ENCODE assay signal across 16 cellular contexts in the genomic region with DNA sequence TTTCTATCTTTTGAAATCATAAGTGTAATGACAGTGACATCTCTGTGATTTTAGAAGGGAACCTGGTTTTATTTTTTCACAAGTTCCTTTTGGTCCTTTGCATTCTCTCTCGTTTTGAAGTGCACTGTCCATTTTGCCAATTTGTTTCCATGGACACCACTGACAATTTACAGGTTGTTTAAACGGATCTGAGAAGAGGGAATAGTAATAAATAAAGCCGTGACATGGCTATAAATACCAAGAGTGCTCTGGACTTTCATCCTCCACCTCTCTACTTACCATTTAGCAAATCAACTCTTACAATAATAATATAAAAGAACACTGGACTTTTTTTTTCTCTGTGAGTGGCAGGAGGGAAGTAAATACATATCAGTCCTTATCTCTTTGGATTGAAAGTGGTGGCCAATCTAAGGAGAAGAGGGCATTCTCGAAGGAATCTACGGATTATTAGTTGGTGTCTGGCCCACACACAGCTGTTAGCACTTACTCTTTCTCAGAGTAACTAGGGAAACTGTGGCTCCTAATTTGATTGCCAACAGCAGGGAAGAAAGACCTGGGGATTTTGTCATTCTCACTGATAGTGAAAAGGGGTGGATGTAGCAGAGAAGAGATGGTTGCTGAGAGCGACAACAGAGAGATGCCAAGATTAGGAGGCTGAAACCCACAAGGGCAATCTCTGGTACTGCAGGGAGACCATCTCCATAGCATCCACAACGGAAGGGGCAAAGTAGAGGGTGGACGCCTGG.
"Had no signal": no experiment of that assay in that cellular context is flagged by ENCODE, and none has a peak within 500 bp of the region (broad histone marks: within the 10 kb centered on the region; RNA-seq: fewer than 3 reads in every experiment).

No MANE protein-coding gene starts in this region.

- H3K4me1 Mint-ChIP-seq: activated naive CD4-positive, alpha-beta T cell treated with anti-CD3 and anti-CD28 coated beads, Interleukin-2, amount 50 U/mL, for 24 hours; stimulated activated naive B cell treated with anti-CD40 and anti-IgM and Interleukin-4, amounts not matched to agents 10 μg/mL and 1 μg/mL and 100 μg/mL, for 72 hours had no signal

- H3K36me3 Mint-ChIP-seq: activated naive CD4-positive, alpha-beta T cell treated with anti-CD3 and anti-CD28 coated beads, Interleukin-2, amount 50 U/mL, for 24 hours; mesothelial cell of epicardium; natural killer cell treated with Interleukin-12 subunit alpha and Interleukin-12 subunit beta and Interleukin-15 and Interleukin-18, amount 100 ng/mL, for 72 hours; stimulated activated naive B cell treated with anti-CD40 and anti-IgM and Interleukin-4, amounts not matched to agents 10 μg/mL and 1 μg/mL and 100 μg/mL, for 72 hours had no signal

- H3K27ac ChIP-seq: breast epithelium, coronary artery, esophagus muscularis mucosa, gastroesophageal sphincter, lower lobe of right lung, sigmoid colon, upper lobe of right lung had no signal

- H3K36me3 ChIP-seq: breast epithelium, esophagus muscularis mucosa, gastroesophageal sphincter, lower lobe of right lung, sigmoid colon, upper lobe of right lung had no signal

- H3K4me3 ChIP-seq: breast epithelium, coronary artery, esophagus muscularis mucosa, gastroesophageal sphincter, lower lobe of right lung, sigmoid colon, upper lobe of right lung had no signal

- H3K27me3 ChIP-seq: breast epithelium, esophagus muscularis mucosa, gastroesophageal sphincter, upper lobe of right lung had no signal

- H3K4me1 ChIP-seq: breast epithelium, lower lobe of right lung, upper lobe of right lung had no signal

- H3K27ac Mint-ChIP-seq: activated naive CD4-positive, alpha-beta T cell treated with anti-CD3 and anti-CD28 coated beads, Interleukin-2, amount 50 U/mL, for 24 hours; mesothelial cell of epicardium; natural killer cell treated with Interleukin-12 subunit alpha and Interleukin-12 subunit beta and Interleukin-15 and Interleukin-18, amount 100 ng/mL, for 72 hours; stimulated activated naive B cell treated with anti-CD40 and anti-IgM and Interleukin-4, amounts not matched to agents 10 μg/mL and 1 μg/mL and 100 μg/mL, for 72 hours; T-helper 2 cell treated with Interferon-gamma antibody and Interleukin-4, amounts not matched to agents 5 μg/mL and 100 μg/mL, for 36 hours had no signal

- H3K27me3 Mint-ChIP-seq: activated naive CD4-positive, alpha-beta T cell treated with anti-CD3 and anti-CD28 coated beads, Interleukin-2, amount 50 U/mL, for 24 hours; natural killer cell treated with Interleukin-12 subunit alpha and Interleukin-12 subunit beta and Interleukin-15 and Interleukin-18, amount 100 ng/mL, for 72 hours; stimulated activated naive B cell treated with anti-CD40 and anti-IgM and Interleukin-4, amounts not matched to agents 10 μg/mL and 1 μg/mL and 100 μg/mL, for 72 hours had no signal

- H3K9me3 Mint-ChIP-seq: activated naive CD4-positive, alpha-beta T cell treated with anti-CD3 and anti-CD28 coated beads, Interleukin-2, amount 50 U/mL, for 24 hours; mesothelial cell of epicardium; T-helper 2 cell treated with Interferon-gamma antibody and Interleukin-4, amounts not matched to agents 5 μg/mL and 100 μg/mL, for 36 hours had no signal

- DNase-seq: activated CD4-positive, alpha-beta T cell treated with anti-CD3 and anti-CD28 coated beads, Interleukin-2, amount 50 U/mL, for 48 hours; activated gamma-delta T cell; left cardiac atrium; lower lobe of right lung; nucleus accumbens; sigmoid colon; stimulated activated naive B cell treated with anti-CD40 and anti-IgM and Interleukin-4, amounts not matched to agents 10 μg/mL and 1 μg/mL and 100 μg/mL, for 72 hours; upper lobe of right lung had no signal

- ATAC-seq: gastroesophageal sphincter; left cardiac atrium; lower lobe of right lung; natural killer cell treated with Interleukin-12 subunit alpha and Interleukin-12 subunit beta and Interleukin-15 and Interleukin-18, amount 100 ng/mL, for 72 hours; stimulated activated naive B cell treated with anti-CD40 and anti-IgM and Interleukin-4, amounts not matched to agents 10 μg/mL and 1 μg/mL and 100 μg/mL, for 72 hours; upper lobe of right lung had no signal

- H3K4me3 Mint-ChIP-seq: activated naive CD4-positive, alpha-beta T cell treated with anti-CD3 and anti-CD28 coated beads, Interleukin-2, amount 50 U/mL, for 24 hours; mesothelial cell of epicardium; natural killer cell treated with Interleukin-12 subunit alpha and Interleukin-12 subunit beta and Interleukin-15 and Interleukin-18, amount 100 ng/mL, for 72 hours; stimulated activated naive B cell treated with anti-CD40 and anti-IgM and Interleukin-4, amounts not matched to agents 10 μg/mL and 1 μg/mL and 100 μg/mL, for 72 hours; T-helper 2 cell treated with Interferon-gamma antibody and Interleukin-4, amounts not matched to agents 5 μg/mL and 100 μg/mL, for 36 hours had no signal
